In genomic region chr10:3197354-3198003, GRCh38 we compare ENCODE assay signal across 8 cellular contexts. TPM values are rescaled to one million over a fixed set of nuclear protein-coding genes. Genes with fewer than 3 reads are reported as not detected.
DNase-seq lines count a peak whose midpoint lies in the region; ATAC-seq lines count a peak whose summit lies in the region.

No MANE protein-coding gene starts in this region.

- intact Hi-C loops in left ventricle myocardium superior (cut with micrococcal nuclease): loop anchor here (2.0 kb wide), 1 partner anchor 1571 kb away; no protein-coding TSS in a partner anchor

- no peaks in the 10 kb centered on the region for H3K36me3 ChIP-seq in H7 (replicated peaks; ENCODE audit: control insufficient read depth, insufficient read depth, low read length)

- H3K27me3 ChIP-seq in H7 (ENCODE audit: control insufficient read depth, insufficient read depth, low read length): peaks cover 2% of the 10 kb centered on the region; the same call in 1 of the 2 replicates

- DNase-seq in EL: peak; percentile 92
- DNase-seq in H7: peak; percentile 94
- DNase-seq in MV-4-11 (lab: John Stamatoyannopoulos, UW): peak; percentile 81
- peak; percentile 26 for DNase-seq in T follicular helper cell (ENCODE audit: low read depth)
- DNase-seq in amniotic stem cell (lab: John Stamatoyannopoulos, UW): peak; percentile 69
- DNase-seq in left ventricle myocardium superior: peak; percentile 89
- DNase-seq in retina: peak; percentile 87
- no peak for DNase-seq in NCI-H187 treated with DMSO at 0.1 percent for 48 hours (lab: John Stamatoyannopoulos, UW)

- no peak overlapping the region for H3K4me3 ChIP-seq in H7 (ENCODE audit: insufficient read depth, low read depth, low read length)

- peak; percentile 96 for ATAC-seq in left ventricle myocardium superior

RNA-seq across cellular contexts. Expression of gene PITRM1, which starts 24.9 kb away (rescaled TPM):
- total RNA-seq in H7 (2014; rRNA removed; shearing (Covaris generic)): 34.6 and 38.2 TPM in 2 replicates
- total RNA-seq in left ventricle myocardium superior: 94.5 TPM
